In genomic region chr2:58641001-58641400, GRCh38 we compare ENCODE assay signal across 2 cellular contexts.
TF ChIP-seq lines count a peak whose summit lies in the region.

No MANE protein-coding gene starts in this region.

TF ChIP-seq in HEK293, 187 proteins besides CTCF, POLR2A, EP300 and RAD21 (continued from another document):
- TF ChIP-seq, protein P1, sequence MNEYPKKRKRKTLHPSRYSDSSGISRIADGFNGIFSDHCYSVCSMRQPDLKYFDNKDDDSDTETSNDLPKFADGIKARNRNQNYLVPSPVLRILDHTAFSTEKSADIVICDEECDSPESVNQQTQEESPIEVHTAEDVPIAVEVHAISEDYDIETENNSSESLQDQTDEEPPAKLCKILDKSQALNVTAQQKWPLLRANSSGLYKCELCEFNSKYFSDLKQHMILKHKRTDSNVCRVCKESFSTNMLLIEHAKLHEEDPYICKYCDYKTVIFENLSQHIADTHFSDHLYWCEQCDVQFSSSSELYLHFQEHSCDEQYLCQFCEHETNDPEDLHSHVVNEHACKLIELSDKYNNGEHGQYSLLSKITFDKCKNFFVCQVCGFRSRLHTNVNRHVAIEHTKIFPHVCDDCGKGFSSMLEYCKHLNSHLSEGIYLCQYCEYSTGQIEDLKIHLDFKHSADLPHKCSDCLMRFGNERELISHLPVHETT (tag by site-specific recombination; IDR thresholded peaks at IDR 0.05): no peak
- TF ChIP-seq ZNF600 (tag by site-specific recombination; IDR thresholded peaks at IDR 0.05) (no peak), SCRT2 (tag by site-specific recombination; IDR thresholded peaks at IDR 0.05) (0 out of 2 replicates have a peak, but pooled peaks have one; percentile 29), OVOL3 (tag by site-specific recombination; IDR thresholded peaks at IDR 0.05) (no peak)
TF ChIP-seq in HEK293: peak in this region for 1.

TF ChIP-seq in K562, 482 proteins besides CTCF, POLR2A, EP300 and RAD21:
- no peak for TF ChIP-seq SAP30 (IDR thresholded peaks at IDR 0.05; ENCODE audit: borderline replicate concordance, insufficient read depth, low read depth, low read length, poor library complexity, severe bottlenecking)
- no peak for TF ChIP-seq RBM25 (IDR thresholded peaks at IDR 0.05; ENCODE audit: low read depth, low read length, severe bottlenecking)
- no peak for TF ChIP-seq POLR2AphosphoS5 (IDR thresholded peaks at IDR 0.05; ENCODE audit: control insufficient read depth, insufficient read depth, low read depth, low read length)
- TF ChIP-seq, protein P2, sequence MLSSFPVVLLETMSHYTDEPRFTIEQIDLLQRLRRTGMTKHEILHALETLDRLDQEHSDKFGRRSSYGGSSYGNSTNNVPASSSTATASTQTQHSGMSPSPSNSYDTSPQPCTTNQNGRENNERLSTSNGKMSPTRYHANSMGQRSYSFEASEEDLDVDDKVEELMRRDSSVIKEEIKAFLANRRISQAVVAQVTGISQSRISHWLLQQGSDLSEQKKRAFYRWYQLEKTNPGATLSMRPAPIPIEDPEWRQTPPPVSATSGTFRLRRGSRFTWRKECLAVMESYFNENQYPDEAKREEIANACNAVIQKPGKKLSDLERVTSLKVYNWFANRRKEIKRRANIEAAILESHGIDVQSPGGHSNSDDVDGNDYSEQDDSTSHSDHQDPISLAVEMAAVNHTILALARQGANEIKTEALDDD (IDR thresholded peaks at IDR 0.05): 0 out of 2 replicates have a peak, but pooled peaks have one; percentile 22
